In genomic region chr2:6692061-6692460, GRCh38 we compare ENCODE assay signal across 13 cellular contexts.
"Had no signal": no experiment of that assay in that cellular context is flagged by ENCODE, and none has a peak within 500 bp of the region (broad histone marks: within the 10 kb centered on the region; RNA-seq: fewer than 3 reads in every experiment).

No MANE protein-coding gene starts in this region.

- H3K9me3 ChIP-seq: thoracic aorta had no signal

- H3K27ac ChIP-seq: stomach, thoracic aorta had no signal

- H3K4me3 ChIP-seq: stomach, thoracic aorta had no signal

- H3K36me3 ChIP-seq: stomach, thoracic aorta had no signal

- H3K27me3 ChIP-seq: stomach had no signal

- ATAC-seq: activated CD8-positive, alpha-beta T cell treated with anti-CD3 and anti-CD28 coated beads, Interleukin-2, amount 10 ng/mL, durations not matched to agents 7 days and 5 days; left colon had no signal

- DNase-seq: activated CD4-positive, alpha-beta T cell treated with anti-CD3 and anti-CD28 coated beads for 48 hours; activated CD8-positive, alpha-beta memory T cell treated with anti-CD3 and anti-CD28 coated beads, Interleukin-2, amount 50 U/mL, for 48 hours; activated CD8-positive, alpha-beta T cell treated with anti-CD3 and anti-CD28 coated beads, Interleukin-2, amount 10 ng/mL, durations not matched to agents 7 days and 5 days; activated naive CD4-positive, alpha-beta T cell treated with Interleukin-2 at 50 U/mL for 16 hours; glutamatergic neuron; immature natural killer cell; left colon; nephron progenitor cell; stimulated activated CD4-positive, alpha-beta T cell treated with anti-CD3 and anti-CD28 coated beads, Interleukin-15, amount 100 ng/mL, for 24 hours; stimulated activated CD4-positive, alpha-beta T cell treated with anti-CD3 and anti-CD28 coated beads, Interleukin-4, amount 100 ng/mL, for 24 hours; stomach; T-helper 1 cell had no signal

- H3K4me1 ChIP-seq: stomach had no signal
